Comparison of ENCODE assay signal across 25 cellular contexts in genomic region chr2:152255918-152256317, GRCh38.
"Had no signal": no experiment of that assay in that cellular context is flagged by ENCODE, and none has a peak within 500 bp of the region (broad histone marks: within the 10 kb centered on the region; RNA-seq: fewer than 3 reads in every experiment).

No MANE protein-coding gene starts in this region.

- FAIRE-seq: bronchial epithelial cell, frontal cortex had no signal

- H3K9me3 ChIP-seq: ascending aorta had no signal

- H3K27me3 ChIP-seq: ascending aorta, dorsolateral prefrontal cortex had no signal

- DNase-seq: activated CD4-positive, alpha-beta memory T cell treated with anti-CD3 and anti-CD28 coated beads for 36 hours; activated CD4-positive, alpha-beta T cell treated with anti-CD3 and anti-CD28 coated beads for 36 hours; activated CD4-positive, alpha-beta T cell treated with anti-CD3 and anti-CD28 coated beads, Interleukin-2, amount 10 ng/mL, durations not matched to agents 24 days and 14 days; activated CD4-positive, CD25-positive, alpha-beta regulatory T cell; activated CD4-positive, CD25-positive, alpha-beta regulatory T cell treated with anti-CD3 and anti-CD28 coated beads, Interleukin-2, amount 50 U/mL, for 72 hours; activated CD8-positive, alpha-beta memory T cell treated with anti-CD3 and anti-CD28 coated beads, Interleukin-2, amount 10 ng/mL, durations not matched to agents 7 days and 5 days; activated CD8-positive, alpha-beta memory T cell treated with anti-CD3 and anti-CD28 coated beads, Interleukin-2, amount 50 U/mL, for 4 hours; activated CD8-positive, alpha-beta T cell treated with anti-CD3 and anti-CD28 coated beads, Interleukin-2, amount 10 ng/mL, durations not matched to agents 7 days and 5 days; activated effector memory CD4-positive, alpha-beta T cell treated with anti-CD3 and anti-CD28 coated beads, Interleukin-2, amount 50 U/mL, for 16 hours; activated naive CD4-positive, alpha-beta T cell treated with anti-CD3 and anti-CD28 coated beads for 36 hours; activated naive CD8-positive, alpha-beta T cell treated with anti-CD3 and anti-CD28 coated beads, Interleukin-2, amount 10 ng/mL, durations not matched to agents 7 days and 5 days; activated T-cell treated with anti-CD3 and anti-CD28 coated beads, Interleukin-2, amount 50 U/mL, for 1 hour; activated T-cell treated with anti-CD3 and anti-CD28 coated beads, Interleukin-2, amount 50 U/mL, for 48 hours; dorsolateral prefrontal cortex; effector memory CD4-positive, alpha-beta T cell; endodermal cell; foreskin fibroblast; head of caudate nucleus; T-helper 2 cell had no signal

- H3K4me1 ChIP-seq: ascending aorta had no signal

- H3K4me3 ChIP-seq: ascending aorta, coronary artery, dorsolateral prefrontal cortex had no signal

- H3K27ac ChIP-seq: ascending aorta, coronary artery, dorsolateral prefrontal cortex had no signal

- ATAC-seq: activated CD4-positive, alpha-beta T cell treated with anti-CD3 and anti-CD28 coated beads for 36 hours; activated CD8-positive, alpha-beta memory T cell treated with anti-CD3 and anti-CD28 coated beads, Interleukin-2, amount 10 ng/mL, durations not matched to agents 7 days and 5 days; activated CD8-positive, alpha-beta T cell treated with anti-CD3 and anti-CD28 coated beads, Interleukin-2, amount 10 ng/mL, durations not matched to agents 7 days and 5 days; activated naive CD4-positive, alpha-beta T cell treated with anti-CD3 and anti-CD28 coated beads, Interleukin-2, amount 50 U/mL, for 72 hours; esophagus mucosa had no signal

- H3K36me3 ChIP-seq: ascending aorta had no signal
